1 cellular context compared by ENCODE assay signal in genomic region chr17:30600062-30600829, GRCh38.
TF ChIP-seq lines count a peak whose summit lies in the region.

No MANE protein-coding gene starts in this region.

TF ChIP-seq in HepG2, 621 proteins besides CTCF, POLR2A, EP300 and RAD21 (continued from another document and continues in another):
- TF ChIP-seq, protein P1, sequence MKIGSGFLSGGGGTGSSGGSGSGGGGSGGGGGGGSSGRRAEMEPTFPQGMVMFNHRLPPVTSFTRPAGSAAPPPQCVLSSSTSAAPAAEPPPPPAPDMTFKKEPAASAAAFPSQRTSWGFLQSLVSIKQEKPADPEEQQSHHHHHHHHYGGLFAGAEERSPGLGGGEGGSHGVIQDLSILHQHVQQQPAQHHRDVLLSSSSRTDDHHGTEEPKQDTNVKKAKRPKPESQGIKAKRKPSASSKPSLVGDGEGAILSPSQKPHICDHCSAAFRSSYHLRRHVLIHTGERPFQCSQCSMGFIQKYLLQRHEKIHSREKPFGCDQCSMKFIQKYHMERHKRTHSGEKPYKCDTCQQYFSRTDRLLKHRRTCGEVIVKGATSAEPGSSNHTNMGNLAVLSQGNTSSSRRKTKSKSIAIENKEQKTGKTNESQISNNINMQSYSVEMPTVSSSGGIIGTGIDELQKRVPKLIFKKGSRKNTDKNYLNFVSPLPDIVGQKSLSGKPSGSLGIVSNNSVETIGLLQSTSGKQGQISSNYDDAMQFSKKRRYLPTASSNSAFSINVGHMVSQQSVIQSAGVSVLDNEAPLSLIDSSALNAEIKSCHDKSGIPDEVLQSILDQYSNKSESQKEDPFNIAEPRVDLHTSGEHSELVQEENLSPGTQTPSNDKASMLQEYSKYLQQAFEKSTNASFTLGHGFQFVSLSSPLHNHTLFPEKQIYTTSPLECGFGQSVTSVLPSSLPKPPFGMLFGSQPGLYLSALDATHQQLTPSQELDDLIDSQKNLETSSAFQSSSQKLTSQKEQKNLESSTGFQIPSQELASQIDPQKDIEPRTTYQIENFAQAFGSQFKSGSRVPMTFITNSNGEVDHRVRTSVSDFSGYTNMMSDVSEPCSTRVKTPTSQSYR (CRISPR knock-in tag; IDR thresholded peaks at IDR 0.05; ENCODE audit: borderline replicate concordance): peak; percentile 46; the same call in 1 of the 2 replicates
- no peak for TF ChIP-seq RFX5 (IDR thresholded peaks at IDR 0.05; ENCODE audit: low read depth, low read length)
- peak; percentile 38; the same call in 1 of the 2 replicates for TF ChIP-seq SP4 (CRISPR knock-in tag; IDR thresholded peaks at IDR 0.05)
- no peak for TF ChIP-seq MEF2D (CRISPR knock-in tag; IDR thresholded peaks at IDR 0.05)
- no peak for TF ChIP-seq TCF12 (IDR thresholded peaks at IDR 0.05)
- TF ChIP-seq TCF12 (CRISPR knock-in tag; IDR thresholded peaks at IDR 0.05): no peak
- no peak for TF ChIP-seq RBM22 (optimal IDR thresholded peaks at IDR 0.05; ENCODE audit: low read length)
- peak; percentile 22; the same call in 1 of the 2 replicates for TF ChIP-seq MXD1 (CRISPR knock-in tag; IDR thresholded peaks at IDR 0.05)
- TF ChIP-seq ZKSCAN1 (IDR thresholded peaks at IDR 0.05; ENCODE audit: low read length): no peak; the same call in 1 of the 2 replicates
- no peak for TF ChIP-seq ZNF772 (CRISPR knock-in tag; IDR thresholded peaks at IDR 0.05)
- no peak for TF ChIP-seq TBP (CRISPR knock-in tag; IDR thresholded peaks at IDR 0.05)
- no peak for TF ChIP-seq PCBP2 (optimal IDR thresholded peaks at IDR 0.05; ENCODE audit: low read depth, low read length, poor library complexity, severe bottlenecking)
- TF ChIP-seq ZNF550 (CRISPR knock-in tag; IDR thresholded peaks at IDR 0.05; ENCODE audit: borderline replicate concordance): peak; percentile 71; the same call in 1 of the 2 replicates
- no peak for TF ChIP-seq RORA (CRISPR knock-in tag; IDR thresholded peaks at IDR 0.05)
- TF ChIP-seq EED (CRISPR knock-in tag; IDR thresholded peaks at IDR 0.05): 0 out of 2 replicates have a peak, but pooled peaks have one; percentile 13
- TF ChIP-seq USF2 (IDR thresholded peaks at IDR 0.05; ENCODE audit: low read depth, low read length): no peak
- TF ChIP-seq USF2 (CRISPR knock-in tag; IDR thresholded peaks at IDR 0.05; ENCODE audit: borderline replicate concordance): peak; percentile 51; the same call in 1 of the 2 replicates
- peak; percentile 84 for TF ChIP-seq ZNF143 (CRISPR knock-in tag; IDR thresholded peaks at IDR 0.05)
- TF ChIP-seq, protein P2, sequence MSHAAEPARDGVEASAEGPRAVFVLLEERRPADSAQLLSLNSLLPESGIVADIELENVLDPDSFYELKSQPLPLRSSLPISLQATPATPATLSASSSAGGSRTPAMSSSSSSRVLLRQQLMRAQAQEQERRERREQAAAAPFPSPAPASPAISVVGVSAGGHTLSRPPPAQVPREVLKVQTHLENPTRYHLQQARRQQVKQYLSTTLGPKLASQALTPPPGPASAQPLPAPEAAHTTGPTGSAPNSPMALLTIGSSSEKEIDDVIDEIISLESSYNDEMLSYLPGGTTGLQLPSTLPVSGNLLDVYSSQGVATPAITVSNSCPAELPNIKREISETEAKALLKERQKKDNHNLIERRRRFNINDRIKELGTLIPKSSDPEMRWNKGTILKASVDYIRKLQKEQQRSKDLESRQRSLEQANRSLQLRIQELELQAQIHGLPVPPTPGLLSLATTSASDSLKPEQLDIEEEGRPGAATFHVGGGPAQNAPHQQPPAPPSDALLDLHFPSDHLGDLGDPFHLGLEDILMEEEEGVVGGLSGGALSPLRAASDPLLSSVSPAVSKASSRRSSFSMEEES (CRISPR knock-in tag; IDR thresholded peaks at IDR 0.05): peak; percentile 52; the same call in 1 of the 2 replicates
- TF ChIP-seq XBP1 (CRISPR knock-in tag; IDR thresholded peaks at IDR 0.05): no peak
- TF ChIP-seq IRF1 (CRISPR knock-in tag; IDR thresholded peaks at IDR 0.05; ENCODE audit: low read depth): no peak
- peak; percentile 59; the same call in 1 of the 2 replicates for TF ChIP-seq ZIK1 (CRISPR knock-in tag; IDR thresholded peaks at IDR 0.05; ENCODE audit: borderline replicate concordance, low read depth)
- peak; percentile 66 for TF ChIP-seq ZNF574 (CRISPR knock-in tag; IDR thresholded peaks at IDR 0.05)
- TF ChIP-seq, protein P3, sequence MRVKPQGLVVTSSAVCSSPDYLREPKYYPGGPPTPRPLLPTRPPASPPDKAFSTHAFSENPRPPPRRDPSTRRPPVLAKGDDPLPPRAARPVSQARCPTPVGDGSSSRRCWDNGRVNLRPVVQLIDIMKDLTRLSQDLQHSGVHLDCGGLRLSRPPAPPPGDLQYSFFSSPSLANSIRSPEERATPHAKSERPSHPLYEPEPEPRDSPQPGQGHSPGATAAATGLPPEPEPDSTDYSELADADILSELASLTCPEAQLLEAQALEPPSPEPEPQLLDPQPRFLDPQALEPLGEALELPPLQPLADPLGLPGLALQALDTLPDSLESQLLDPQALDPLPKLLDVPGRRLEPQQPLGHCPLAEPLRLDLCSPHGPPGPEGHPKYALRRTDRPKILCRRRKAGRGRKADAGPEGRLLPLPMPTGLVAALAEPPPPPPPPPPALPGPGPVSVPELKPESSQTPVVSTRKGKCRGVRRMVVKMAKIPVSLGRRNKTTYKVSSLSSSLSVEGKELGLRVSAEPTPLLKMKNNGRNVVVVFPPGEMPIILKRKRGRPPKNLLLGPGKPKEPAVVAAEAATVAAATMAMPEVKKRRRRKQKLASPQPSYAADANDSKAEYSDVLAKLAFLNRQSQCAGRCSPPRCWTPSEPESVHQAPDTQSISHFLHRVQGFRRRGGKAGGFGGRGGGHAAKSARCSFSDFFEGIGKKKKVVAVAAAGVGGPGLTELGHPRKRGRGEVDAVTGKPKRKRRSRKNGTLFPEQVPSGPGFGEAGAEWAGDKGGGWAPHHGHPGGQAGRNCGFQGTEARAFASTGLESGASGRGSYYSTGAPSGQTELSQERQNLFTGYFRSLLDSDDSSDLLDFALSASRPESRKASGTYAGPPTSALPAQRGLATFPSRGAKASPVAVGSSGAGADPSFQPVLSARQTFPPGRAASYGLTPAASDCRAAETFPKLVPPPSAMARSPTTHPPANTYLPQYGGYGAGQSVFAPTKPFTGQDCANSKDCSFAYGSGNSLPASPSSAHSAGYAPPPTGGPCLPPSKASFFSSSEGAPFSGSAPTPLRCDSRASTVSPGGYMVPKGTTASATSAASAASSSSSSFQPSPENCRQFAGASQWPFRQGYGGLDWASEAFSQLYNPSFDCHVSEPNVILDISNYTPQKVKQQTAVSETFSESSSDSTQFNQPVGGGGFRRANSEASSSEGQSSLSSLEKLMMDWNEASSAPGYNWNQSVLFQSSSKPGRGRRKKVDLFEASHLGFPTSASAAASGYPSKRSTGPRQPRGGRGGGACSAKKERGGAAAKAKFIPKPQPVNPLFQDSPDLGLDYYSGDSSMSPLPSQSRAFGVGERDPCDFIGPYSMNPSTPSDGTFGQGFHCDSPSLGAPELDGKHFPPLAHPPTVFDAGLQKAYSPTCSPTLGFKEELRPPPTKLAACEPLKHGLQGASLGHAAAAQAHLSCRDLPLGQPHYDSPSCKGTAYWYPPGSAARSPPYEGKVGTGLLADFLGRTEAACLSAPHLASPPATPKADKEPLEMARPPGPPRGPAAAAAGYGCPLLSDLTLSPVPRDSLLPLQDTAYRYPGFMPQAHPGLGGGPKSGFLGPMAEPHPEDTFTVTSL (CRISPR knock-in tag; IDR thresholded peaks at IDR 0.05; ENCODE audit: borderline replicate concordance): peak; percentile 62; the same call in 1 of the 2 replicates
- TF ChIP-seq ZNF260 (CRISPR knock-in tag; IDR thresholded peaks at IDR 0.05; ENCODE audit: borderline replicate concordance, low read depth): no peak
- TF ChIP-seq, protein P4, sequence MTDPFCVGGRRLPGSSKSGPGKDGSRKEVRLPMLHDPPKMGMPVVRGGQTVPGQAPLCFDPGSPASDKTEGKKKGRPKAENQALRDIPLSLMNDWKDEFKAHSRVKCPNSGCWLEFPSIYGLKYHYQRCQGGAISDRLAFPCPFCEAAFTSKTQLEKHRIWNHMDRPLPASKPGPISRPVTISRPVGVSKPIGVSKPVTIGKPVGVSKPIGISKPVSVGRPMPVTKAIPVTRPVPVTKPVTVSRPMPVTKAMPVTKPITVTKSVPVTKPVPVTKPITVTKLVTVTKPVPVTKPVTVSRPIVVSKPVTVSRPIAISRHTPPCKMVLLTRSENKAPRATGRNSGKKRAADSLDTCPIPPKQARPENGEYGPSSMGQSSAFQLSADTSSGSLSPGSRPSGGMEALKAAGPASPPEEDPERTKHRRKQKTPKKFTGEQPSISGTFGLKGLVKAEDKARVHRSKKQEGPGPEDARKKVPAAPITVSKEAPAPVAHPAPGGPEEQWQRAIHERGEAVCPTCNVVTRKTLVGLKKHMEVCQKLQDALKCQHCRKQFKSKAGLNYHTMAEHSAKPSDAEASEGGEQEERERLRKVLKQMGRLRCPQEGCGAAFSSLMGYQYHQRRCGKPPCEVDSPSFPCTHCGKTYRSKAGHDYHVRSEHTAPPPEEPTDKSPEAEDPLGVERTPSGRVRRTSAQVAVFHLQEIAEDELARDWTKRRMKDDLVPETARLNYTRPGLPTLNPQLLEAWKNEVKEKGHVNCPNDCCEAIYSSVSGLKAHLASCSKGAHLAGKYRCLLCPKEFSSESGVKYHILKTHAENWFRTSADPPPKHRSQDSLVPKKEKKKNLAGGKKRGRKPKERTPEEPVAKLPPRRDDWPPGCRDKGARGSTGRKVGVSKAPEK (CRISPR knock-in tag; IDR thresholded peaks at IDR 0.05; ENCODE audit: borderline replicate concordance): 0 out of 2 replicates have a peak, but pooled peaks have one; percentile 57
- no peak for TF ChIP-seq TRAFD1 (CRISPR knock-in tag; IDR thresholded peaks at IDR 0.05; ENCODE audit: borderline replicate concordance)
- TF ChIP-seq KAT2B (IDR thresholded peaks at IDR 0.05; ENCODE audit: borderline replicate concordance, low read depth, low read length): no peak
- peak; percentile 60 for TF ChIP-seq XRCC5 (optimal IDR thresholded peaks at IDR 0.05; ENCODE audit: low read length)
- peak; percentile 41; the same call in 1 of the 2 replicates for TF ChIP-seq ZNF572 (CRISPR knock-in tag; IDR thresholded peaks at IDR 0.05)
- TF ChIP-seq MXI1 (IDR thresholded peaks at IDR 0.05; ENCODE audit: borderline replicate concordance, low read depth, low read length): peak; percentile 54; the same call in 1 of the 3 replicates
- TF ChIP-seq SIX4 (CRISPR knock-in tag; IDR thresholded peaks at IDR 0.05): no peak
- no peak for TF ChIP-seq ZNF3 (CRISPR knock-in tag; IDR thresholded peaks at IDR 0.05)
- peak; percentile 69; the same call in 1 of the 2 replicates for TF ChIP-seq ZNF451 (CRISPR knock-in tag; IDR thresholded peaks at IDR 0.05)
- TF ChIP-seq ZFP36L2 (CRISPR knock-in tag; IDR thresholded peaks at IDR 0.05): no peak
